1 cellular context compared by ENCODE assay signal in the genomic region with DNA sequence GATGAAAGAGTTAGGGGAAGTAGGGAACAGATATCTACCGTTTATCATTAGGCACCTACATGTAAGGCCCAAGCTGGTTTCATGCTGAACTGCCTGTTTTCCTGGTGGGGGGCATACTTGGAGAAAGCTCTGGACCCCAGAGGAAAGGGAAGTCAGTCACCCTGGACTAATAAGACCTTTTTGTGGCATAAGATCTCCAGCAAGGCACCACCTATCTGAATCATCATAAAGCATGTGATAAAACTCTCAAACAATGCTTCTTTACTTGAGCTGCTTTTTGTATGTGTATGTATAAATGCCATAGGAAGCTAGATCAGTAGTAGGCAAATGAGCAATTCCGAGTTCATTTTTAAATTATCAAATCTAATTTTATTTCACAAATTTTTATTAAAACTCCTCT.
TF ChIP-seq lines count a peak whose summit lies in the region.

No MANE protein-coding gene starts in this region.

TF ChIP-seq in K562, 482 proteins besides CTCF, POLR2A, EP300 and RAD21 (continued from another document):
- TF ChIP-seq PRDM10 (IDR thresholded peaks at IDR 0.05; ENCODE audit: partially characterized antibody) = no peak
- TF ChIP-seq FOXA1 (IDR thresholded peaks at IDR 0.05; ENCODE audit: borderline replicate concordance) = no peak
- no peak for TF ChIP-seq PHB (CRISPR knock-in tag; IDR thresholded peaks at IDR 0.05)
- TF ChIP-seq RBM34 (IDR thresholded peaks at IDR 0.05; ENCODE audit: borderline replicate concordance, insufficient read depth, low read length) = no peak
- no peak for TF ChIP-seq RBM25 (IDR thresholded peaks at IDR 0.05; ENCODE audit: low read depth, low read length, severe bottlenecking)
- no peak for TF ChIP-seq PURB (CRISPR knock-in tag; IDR thresholded peaks at IDR 0.05; ENCODE audit: low read depth)
- TF ChIP-seq ARNT (IDR thresholded peaks at IDR 0.05) = no peak
- TF ChIP-seq DMBX1 (CRISPR knock-in tag; IDR thresholded peaks at IDR 0.05; ENCODE audit: borderline replicate concordance) = no peak
- TF ChIP-seq, protein P1, sequence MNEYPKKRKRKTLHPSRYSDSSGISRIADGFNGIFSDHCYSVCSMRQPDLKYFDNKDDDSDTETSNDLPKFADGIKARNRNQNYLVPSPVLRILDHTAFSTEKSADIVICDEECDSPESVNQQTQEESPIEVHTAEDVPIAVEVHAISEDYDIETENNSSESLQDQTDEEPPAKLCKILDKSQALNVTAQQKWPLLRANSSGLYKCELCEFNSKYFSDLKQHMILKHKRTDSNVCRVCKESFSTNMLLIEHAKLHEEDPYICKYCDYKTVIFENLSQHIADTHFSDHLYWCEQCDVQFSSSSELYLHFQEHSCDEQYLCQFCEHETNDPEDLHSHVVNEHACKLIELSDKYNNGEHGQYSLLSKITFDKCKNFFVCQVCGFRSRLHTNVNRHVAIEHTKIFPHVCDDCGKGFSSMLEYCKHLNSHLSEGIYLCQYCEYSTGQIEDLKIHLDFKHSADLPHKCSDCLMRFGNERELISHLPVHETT (CRISPR knock-in tag; conservative IDR thresholded peaks at IDR 0.05 in 1 of 2, IDR thresholded peaks at IDR 0.05 in 1 of 2) = no peak
- no peak for TF ChIP-seq ZNF561 (CRISPR knock-in tag; conservative IDR thresholded peaks at IDR 0.05)
- TF ChIP-seq NONO (IDR thresholded peaks at IDR 0.05; ENCODE audit: low read depth in 2 of 2, low read length in 1 of 2) = no peak
- no peak for TF ChIP-seq IFI16 (CRISPR knock-in tag; IDR thresholded peaks at IDR 0.05)
